ENCODE assay signal across 1 cellular context in genomic region chr21:46621457-46622182, GRCh38.
TF ChIP-seq lines count a peak whose summit lies in the region.

No MANE protein-coding gene starts in this region.

TF ChIP-seq in IMR-90, 13 proteins besides CTCF, POLR2A, EP300 and RAD21:
- TF ChIP-seq BHLHE40 (IDR thresholded peaks at IDR 0.05; ENCODE audit: low read depth, low read length), result no peak
- TF ChIP-seq USF2 (IDR thresholded peaks at IDR 0.05; ENCODE audit: low read depth, low read length), result no peak
- no peak for TF ChIP-seq CHD1 (IDR thresholded peaks at IDR 0.05; ENCODE audit: low read depth, low read length)
- no peak for TF ChIP-seq FOS (IDR thresholded peaks at IDR 0.05; ENCODE audit: low read depth, low read length)
- no peak for TF ChIP-seq MXI1 (IDR thresholded peaks at IDR 0.05; ENCODE audit: borderline replicate concordance, low read depth, low read length)
- TF ChIP-seq RCOR1 (IDR thresholded peaks at IDR 0.05; ENCODE audit: insufficient replicate concordance, low read length), result no peak
- no peak for TF ChIP-seq MAZ (IDR thresholded peaks at IDR 0.05; ENCODE audit: borderline replicate concordance, low read depth, low read length)
- TF ChIP-seq NFE2L2 (IDR thresholded peaks at IDR 0.05; ENCODE audit: low read depth, low read length), result no peak
TF ChIP-seq in IMR-90: peak in this region for 0.
